Comparison of ENCODE assay signal across 8 cellular contexts in genomic region chr14:103188691-103189480, GRCh38.
DNase-seq lines count a peak whose midpoint lies in the region; ATAC-seq, FAIRE-seq and TF ChIP-seq lines count a peak whose summit lies in the region.
"Had no signal": no experiment of that assay in that cellular context is flagged by ENCODE, and none has a peak within 500 bp of the region (broad histone marks: within the 10 kb centered on the region; RNA-seq: fewer than 3 reads in every experiment).

No MANE protein-coding gene starts in this region.

- H3K36me3 ChIP-seq in HUES64 (ENCODE audit: insufficient read depth, low read length) (no peaks in the 10 kb centered on the region), ascending aorta (no peaks in the 10 kb centered on the region)

- TF ChIP-seq CTCF in ascending aorta (IDR thresholded peaks at IDR 0.05), result peak in 1 of 3 experiments; percentile 22

- WGBS in HUES64, result 93% methylated on average over 68 of the region's 68 CpGs

- peak overlapping the region; percentile 53 for H3K4me3 ChIP-seq in HUES64 (ENCODE audit: low read length)
- H3K4me3 ChIP-seq in ascending aorta, result peak overlapping the region; percentile 36 to 56
- H3K4me3 ChIP-seq: PC-9 had no signal

- intact Hi-C loops in ascending aorta (cut with DNase I), result no loop called here

- H3K27me3 ChIP-seq in HUES64 (ENCODE audit: insufficient read depth, low read length) (peaks cover 31% of the 10 kb centered on the region), ascending aorta (peaks cover 5% of the 10 kb centered on the region)

- H3K27ac ChIP-seq in HUES64 (ENCODE audit: low read depth, low read length) (no peak overlapping the region), ascending aorta (no peak overlapping the region)
- H3K27ac ChIP-seq: PC-9 had no signal

- TF ChIP-seq POLR2A in H54 (IDR thresholded peaks at IDR 0.05; ENCODE audit: low read depth, low read length), result no peak

- H3K4me1 ChIP-seq in HUES64 (ENCODE audit: insufficient read depth, low read length) (peaks cover 13% of the 10 kb centered on the region), ascending aorta (peaks cover 0 to 3% of the 10 kb centered on the region in 2 donors)

- H3K9ac ChIP-seq in HUES64 (ENCODE audit: low read depth, low read length), result peak overlapping the region; percentile 21; the same call in 1 of the 2 replicates

- peak in 1 of 2 donors; percentile 59 for DNase-seq in ascending aorta (ENCODE audit: low spot score in 2 of 2)
- peak; percentile 10 for DNase-seq in iris pigment epithelial cell (ENCODE audit: low read depth)
- DNase-seq in stimulated activated CD8-positive, alpha-beta memory T cell treated with anti-CD3 and anti-CD28 coated beads, Interleukin-15, amount 100 ng/mL, for 48 hours (ENCODE audit: low read depth in 2 of 2), result peak; percentile 2 to 19
- DNase-seq in H54 (ENCODE audit: insufficient read length, low spot score), result no peak

- ATAC-seq in GM18861 (IDR thresholded peaks at IDR 0.05; ENCODE audit: unreplicated experiment), result no peak
- ATAC-seq in HG03095 (IDR thresholded peaks at IDR 0.05; ENCODE audit: unreplicated experiment), result no peak

- no peak for FAIRE-seq in H54 (lab: Jason Lieb, UNC)

- H3K9me3 ChIP-seq in HUES64 (ENCODE audit: insufficient read depth, low read depth, low read length), result no peaks in the 10 kb centered on the region
- H3K9me3 ChIP-seq in ascending aorta, result no peaks in the 10 kb centered on the region
